ENCODE assay signal across 11 cellular contexts in genomic region chr15:70503073-70503745, GRCh38.
DNase-seq lines count a peak whose midpoint lies in the region; ATAC-seq, FAIRE-seq and TF ChIP-seq lines count a peak whose summit lies in the region.
"Had no signal": no experiment of that assay in that cellular context is flagged by ENCODE, and none has a peak within 500 bp of the region (broad histone marks: within the 10 kb centered on the region; RNA-seq: fewer than 3 reads in every experiment).

No MANE protein-coding gene starts in this region.

- H3K9me3 ChIP-seq in IMR-90 (ENCODE audit: control insufficient read depth, insufficient read depth, low read length) = 0 out of 2 replicates have a peak, but pooled peaks cover 3% of the 10 kb centered on the region

- no peak overlapping the region for H3K9ac ChIP-seq in IMR-90 (ENCODE audit: low read depth, low read length)

- no peaks in the 10 kb centered on the region for H3K79me1 ChIP-seq in IMR-90 (ENCODE audit: low read depth in 1 of 2, low read length in 2 of 2)

- no TSS peak for BruUV-seq in IMR-90 (replicated peaks; lab: Mats Ljungman, UMichigan)

- no peak overlapping the region for H3K18ac ChIP-seq in IMR-90 (ENCODE audit: low read depth, low read length)

- H2AK9ac ChIP-seq in IMR-90 (replicated peaks; ENCODE audit: low read depth, low read length, poor library complexity) = peak overlapping the region; percentile 46

- no peak overlapping the region for H3K56ac ChIP-seq in IMR-90 (ENCODE audit: extremely low read depth, insufficient read depth, low read length)

- peaks cover 14% of the 10 kb centered on the region; the same call in 1 of the 2 replicates for H3K9me1 ChIP-seq in IMR-90 (ENCODE audit: insufficient read depth, low read length)

- H3K9me3 Mint-ChIP-seq in immature natural killer cell = peaks cover 0 to 3% (median 0%) of the 10 kb centered on the region in 6 donors

- H3K4me1 Mint-ChIP-seq in immature natural killer cell = peaks cover 35 to 52% of the 10 kb centered on the region in 2 donors

- WGBS in IMR-90 (ENCODE audit: extremely low coverage in 2 of 2, insufficient read length in 1 of 2), 2 experiments = no CpG with 5 or more reads among the region's 8 CpGs

- POLR2A ChIA-PET in IMR-90 (lab: Charles Lee; ENCODE audit: unreplicated experiment) = no interaction called here

- peak; percentile 45 for ATAC-seq in GM19455 (IDR thresholded peaks at IDR 0.05; ENCODE audit: unreplicated experiment)
- no peak for ATAC-seq in IMR-90 (ENCODE audit: low read depth)

- peak overlapping the region; percentile 22 to 64 (median 35) for H3K4me3 Mint-ChIP-seq in immature natural killer cell

- H3K27me3 ChIP-seq in IMR-90 (ENCODE audit: control insufficient read depth, insufficient read depth, low read length) = peaks cover 24% of the 10 kb centered on the region

- H2BK5ac ChIP-seq in IMR-90 (ENCODE audit: low read depth, low read length, poor library complexity, severe bottlenecking) = no peak overlapping the region

- TF ChIP-seq CTCF in IMR-90 (conservative IDR thresholded peaks at IDR 0.05; ENCODE audit: low read depth, low read length) = no peak

- H3K36me3 ChIP-seq in IMR-90 (ENCODE audit: control insufficient read depth, insufficient read depth, low read length) = no peaks in the 10 kb centered on the region

- H2BK120ac ChIP-seq in IMR-90 (ENCODE audit: low read depth, low read length) = no peak overlapping the region

- no peak overlapping the region for H4K91ac ChIP-seq in IMR-90 (ENCODE audit: insufficient read depth, low read depth, low read length)

- no peak overlapping the region for H3K14ac ChIP-seq in IMR-90 (replicated peaks; ENCODE audit: low read depth, low read length)

- no peak for DNase-seq in GM12891 (ENCODE audit: insufficient read length, low spot score)
- DNase-seq in IMR-90 = no peak
- DNase-seq in immature natural killer cell = no peak
- DNase-seq in dedifferentiated amniotic fluid mesenchymal stem cell (ENCODE audit: extremely low spot score) = no peak
- no peak for DNase-seq in HUDEP-2 (lab: John Stamatoyannopoulos, UW; ENCODE audit: unreplicated experiment in 76 of 76)
- no peak for DNase-seq in HT-29 (ENCODE audit: low spot score)
- DNase-seq in islet precursor cell = no peak
- DNase-seq: left ventricle myocardium superior, NCI-H2081 had no signal

- H3K23ac ChIP-seq in IMR-90 (ENCODE audit: low read depth, low read length) = no peak overlapping the region

- intact Hi-C loops in IMR-90 (cut with micrococcal nuclease) = no loop called here

- no peak overlapping the region for H2BK20ac ChIP-seq in IMR-90 (ENCODE audit: low read depth, low read length)

- H3K4ac ChIP-seq in IMR-90 (ENCODE audit: low read depth, low read length) = peak overlapping the region; percentile 16; the same call in 1 of the 2 replicates

- CTCF ChIA-PET in IMR-90 (lab: Yijun Ruan, JAX) = no interaction called here

- FAIRE-seq in GM12891 (lab: Jason Lieb, UNC) = peak; percentile 75

- TF ChIP-seq RAD21 in IMR-90 (IDR thresholded peaks at IDR 0.05; ENCODE audit: low read length) = no peak

- TF ChIP-seq POLR2A in GM12891 (IDR thresholded peaks at IDR 0.05; ENCODE audit: low read depth, low read length) (no peak), IMR-90 (IDR thresholded peaks at IDR 0.05; ENCODE audit: low read depth, low read length) (no peak)

- dilution Hi-C loops in IMR-90 (cut with HindIII; ENCODE audit: low sequenced_read_pairs, unreplicated experiment) = no loop called here

- H4K5ac ChIP-seq in IMR-90 (ENCODE audit: low read depth, low read length) = no peak overlapping the region

- no peak overlapping the region for H4K8ac ChIP-seq in IMR-90 (ENCODE audit: low read depth in 2 of 2, low read length in 2 of 2)

- H2AK5ac ChIP-seq in IMR-90 (ENCODE audit: low read depth, low read length) = no peak overlapping the region

- no peak overlapping the region for H3K4me2 ChIP-seq in IMR-90 (ENCODE audit: low read depth, low read length)

- no peak overlapping the region for H2AFZ ChIP-seq in IMR-90 (replicated peaks; ENCODE audit: low read length, poor library complexity)

- in situ Hi-C loops in IMR-90 (cut with MboI; ENCODE audit: low sequenced_read_pairs) = no loop called here

- no peaks in the 10 kb centered on the region for H4K20me1 ChIP-seq in IMR-90 (ENCODE audit: insufficient read depth, low read length)

- peaks cover 23% of the 10 kb centered on the region for H3K4me1 ChIP-seq in IMR-90 (ENCODE audit: control insufficient read depth, insufficient read depth, low read length)

- H3K4me3 ChIP-seq in IMR-90 (ENCODE audit: insufficient read depth, low read depth, low read length) = no peak overlapping the region

- H3K27me3 Mint-ChIP-seq in immature natural killer cell (ENCODE audit: low read depth in 3 of 3) = peaks cover 7 to 15% (median 9%) of the 10 kb centered on the region in 3 donors

- H3K27ac Mint-ChIP-seq in immature natural killer cell = peak overlapping the region in 2 of 6 donors; percentile 26 to 33

- peaks cover 0 to 5% (median 0%) of the 10 kb centered on the region in 3 donors for H3K36me3 Mint-ChIP-seq in immature natural killer cell

- H2BK15ac ChIP-seq in IMR-90 (ENCODE audit: low read depth, low read length) = no peak overlapping the region

- H3K27ac ChIP-seq in IMR-90 (ENCODE audit: insufficient read depth, low read length) = no peak overlapping the region
- H3K27ac ChIP-seq: HL-60 had no signal

TF ChIP-seq in GM12891, 5 proteins besides CTCF, POLR2A, EP300 and RAD21:
- TF ChIP-seq POU2F2 (IDR thresholded peaks at IDR 0.05; ENCODE audit: low read depth, low read length) = peak; percentile 42; the same call in 1 of the 2 replicates
- no peak for TF ChIP-seq TAF1 (IDR thresholded peaks at IDR 0.05; ENCODE audit: low read depth, low read length)
TF ChIP-seq in GM12891: peak in this region for 1.

TF ChIP-seq in IMR-90, 13 proteins besides CTCF, POLR2A, EP300 and RAD21:
- TF ChIP-seq NFE2L2 (IDR thresholded peaks at IDR 0.05; ENCODE audit: low read depth, low read length) (no peak), CHD1 (IDR thresholded peaks at IDR 0.05; ENCODE audit: low read depth, low read length) (no peak), FOS (IDR thresholded peaks at IDR 0.05; ENCODE audit: low read depth, low read length) (no peak)
- TF ChIP-seq, protein P1, sequence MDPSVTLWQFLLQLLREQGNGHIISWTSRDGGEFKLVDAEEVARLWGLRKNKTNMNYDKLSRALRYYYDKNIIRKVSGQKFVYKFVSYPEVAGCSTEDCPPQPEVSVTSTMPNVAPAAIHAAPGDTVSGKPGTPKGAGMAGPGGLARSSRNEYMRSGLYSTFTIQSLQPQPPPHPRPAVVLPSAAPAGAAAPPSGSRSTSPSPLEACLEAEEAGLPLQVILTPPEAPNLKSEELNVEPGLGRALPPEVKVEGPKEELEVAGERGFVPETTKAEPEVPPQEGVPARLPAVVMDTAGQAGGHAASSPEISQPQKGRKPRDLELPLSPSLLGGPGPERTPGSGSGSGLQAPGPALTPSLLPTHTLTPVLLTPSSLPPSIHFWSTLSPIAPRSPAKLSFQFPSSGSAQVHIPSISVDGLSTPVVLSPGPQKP (IDR thresholded peaks at IDR 0.05; ENCODE audit: borderline replicate concordance, low read depth, low read length) = no peak
